Comparison of ENCODE assay signal across 26 cellular contexts in genomic region chr6:108448481-108448880, GRCh38.
"Had no signal": no experiment of that assay in that cellular context is flagged by ENCODE, and none has a peak within 500 bp of the region (broad histone marks: within the 10 kb centered on the region; RNA-seq: fewer than 3 reads in every experiment).

No MANE protein-coding gene starts in this region.

- H3K4me3 ChIP-seq: coronary artery, esophagus squamous epithelium, gastrocnemius medialis, heart right ventricle, left lung, lower lobe of right lung had no signal

- H3K27ac ChIP-seq: coronary artery, epithelial cell of prostate, esophagus squamous epithelium, gastrocnemius medialis, left lung, lower lobe of right lung had no signal

- H3K36me3 ChIP-seq: esophagus squamous epithelium, gastrocnemius medialis, heart right ventricle, left lung, lower lobe of right lung had no signal

- DNase-seq: effector CD8-positive, alpha-beta T cell; effector memory CD8-positive, alpha-beta T cell; endodermal cell; erythroblast; esophagus squamous epithelium; foreskin fibroblast; foreskin melanocyte; gastrocnemius medialis; glutamatergic neuron; head of caudate nucleus; heart right ventricle; hippocampal formation; left cardiac atrium; left lung; left ventricle myocardium superior; lower lobe of right lung; mammary epithelial cell; mesendoderm; midbrain; naive thymus-derived CD4-positive, alpha-beta T cell had no signal

- H3K4me1 ChIP-seq: esophagus squamous epithelium had no signal

- FAIRE-seq: colon, endometrium, islet of Langerhans, keratinocyte had no signal

- H3K9me3 ChIP-seq: esophagus squamous epithelium, gastrocnemius medialis, heart right ventricle, left lung, lower lobe of right lung had no signal

- H3K27me3 ChIP-seq: esophagus squamous epithelium, gastrocnemius medialis, heart right ventricle, left lung had no signal
